ENCODE assay signal across 18 cellular contexts in the genomic region with DNA sequence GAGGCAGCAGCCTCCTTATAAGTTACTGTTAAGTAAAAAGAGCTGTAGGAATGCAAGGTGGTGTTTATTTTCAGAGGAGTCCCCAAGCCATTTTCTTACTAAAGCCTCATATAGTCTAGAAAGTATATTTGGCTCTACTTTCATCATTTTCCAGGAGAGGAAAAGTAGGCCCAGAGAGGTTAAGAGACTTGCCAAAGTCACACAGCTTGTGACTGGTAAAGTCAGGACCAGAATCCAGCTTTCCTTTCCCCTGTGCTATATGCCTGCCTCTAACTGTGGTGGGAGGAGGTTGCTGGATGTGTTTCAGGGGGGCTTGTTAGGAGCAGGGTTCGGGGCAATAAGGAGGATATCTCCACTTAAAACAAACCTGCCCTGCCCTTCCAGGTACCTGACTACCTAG. TPM values are rescaled to one million over a fixed set of nuclear protein-coding genes. Genes with fewer than 3 reads are reported as not detected.
DNase-seq lines count a peak whose midpoint lies in the region; ATAC-seq, FAIRE-seq and TF ChIP-seq lines count a peak whose summit lies in the region.
"Had no signal": no experiment of that assay in that cellular context is flagged by ENCODE, and none has a peak within 500 bp of the region (broad histone marks: within the 10 kb centered on the region; RNA-seq: fewer than 3 reads in every experiment).

No MANE protein-coding gene starts in this region.

- H3K4me2 ChIP-seq in A549, result no peak overlapping the region

- H3K9me3 ChIP-seq in A549 (no peaks in the 10 kb centered on the region), T-helper 17 cell (ENCODE audit: control insufficient read depth, low read length, poor library complexity, severe bottlenecking) (no peaks in the 10 kb centered on the region)
- H3K9me3 ChIP-seq: BE2C, Caco-2, HAP-1 had no signal

- TF ChIP-seq POLR2A in A549 (IDR thresholded peaks at IDR 0.05; ENCODE audit: low read length), result no peak

- WGBS in A549 (ENCODE audit: missing lambda C conversion rate), result 100% methylated on average over 1 of the region's 1 CpG

- H3K4me3 Mint-ChIP-seq in T-helper 17 cell, result no peak overlapping the region
- H3K4me3 Mint-ChIP-seq: CD4-positive, alpha-beta T cell had no signal

- no peak for TF ChIP-seq EP300 in A549 (IDR thresholded peaks at IDR 0.05)

- H3K27me3 Mint-ChIP-seq in T-helper 17 cell, result no peaks in the 10 kb centered on the region
- H3K27me3 Mint-ChIP-seq: CD4-positive, alpha-beta T cell had no signal

- H3K36me3 Mint-ChIP-seq in T-helper 17 cell (ENCODE audit: low read depth), result peaks cover 14% of the 10 kb centered on the region

- ATAC-seq in A549 (no peak), T-helper 17 cell (no peak)

- peak overlapping the region; percentile 8 for H3K27ac Mint-ChIP-seq in T-helper 17 cell
- H3K27ac Mint-ChIP-seq: CD4-positive, alpha-beta T cell had no signal

- H3K4me1 Mint-ChIP-seq in T-helper 17 cell, result peaks cover 4% of the 10 kb centered on the region

- H3K4me1 ChIP-seq in A549, result no peaks in the 10 kb centered on the region
- H3K4me1 ChIP-seq: BE2C, Caco-2, HAP-1 had no signal

- TF ChIP-seq CTCF in A549 (IDR thresholded peaks at IDR 0.05), result no peak

- no peak for FAIRE-seq in A549 (lab: Jason Lieb, UNC)
- FAIRE-seq: D721Med, G401.6, GM12891 had no signal

- no peak overlapping the region for H3K4me3 ChIP-seq in A549
- H3K4me3 ChIP-seq: GM23248, HAP-1 had no signal

- POLR2A ChIA-PET in A549 (lab: Yijun Ruan, JAX), result no interaction called here

- DNase-seq in A549 (ENCODE audit: low read depth in 1 of 2, low spot score in 1 of 2) (no peak), T-helper 17 cell (no peak)
- DNase-seq in stimulated activated naive CD4-positive, alpha-beta T cell treated with Interleukin-2 at 50 U/mL for 16 hours (lab: John Stamatoyannopoulos, UW), result no peak
- DNase-seq: ACHN; BE2C; C1 segment of cervical spinal cord; Caco-2; CD4-positive, alpha-beta T cell; GM23248; IMR-90; KBM-7 had no signal

- CTCF ChIA-PET in A549 (lab: Yijun Ruan, JAX), result interaction anchor here (1.0 to 3.5 kb wide), 3 partner anchors 8 to 27 kb away, joined by 3 to 18 read pairs (median 5); a partner anchor contains a TSS

- no peak for TF ChIP-seq RAD21 in A549 (conservative IDR thresholded peaks at IDR 0.05 in 1 of 2, IDR thresholded peaks at IDR 0.05 in 1 of 2)

- no peak overlapping the region for H3K27ac ChIP-seq in A549
- H3K27ac ChIP-seq: GM23248, HL-60 had no signal

TF ChIP-seq in A549, 52 proteins besides CTCF, POLR2A, EP300 and RAD21:
- TF ChIP-seq ZFP36 (IDR thresholded peaks at IDR 0.05; ENCODE audit: borderline replicate concordance, partially characterized antibody) (peak; percentile 60), HOXB5 (CRISPR knock-in tag; IDR thresholded peaks at IDR 0.05) (no peak)

RNA-seq across cellular contexts. Expression of a gene that starts 7.2 kb away (rescaled TPM):
- polyA plus RNA-seq in A549 (2011; rRNA removed) (21.2 and 21.6 TPM in 2 replicates), A549 (2017; fragmentation: RNase III; extraction: RNeasy Plus Mini Kit Qiagen cat#74134 plus additional on column Dnase treatment) (17.2 to 20.0 TPM (median 18.1 TPM) in 3 replicates)
- 25.9 and 30.9 TPM in 2 replicates for polyA plus RNA-seq in A549 (2012; cell fraction: cytosol; rRNA removed)
- 27.7 and 29.5 TPM in 2 replicates for polyA plus RNA-seq in A549 (2012; cell fraction: nucleus; rRNA removed)
- polyA minus RNA-seq in A549 (2011; rRNA and poly(A)+ RNA removed), result 49.8 and 52.6 TPM in 2 replicates
- total RNA-seq in T-helper 17 cell, result 10 to 100 TPM; 18.4 to 22.6 TPM

RNA-seq across cellular contexts. Expression of a gene that starts 11.0 kb away (rescaled TPM):
- polyA plus RNA-seq in A549 (2011; rRNA removed), result 8.6 and 10.1 TPM in 2 replicates
- polyA plus RNA-seq in A549 (2012; cell fraction: cytosol; rRNA removed), result 15.7 and 17.4 TPM in 2 replicates
- 35.8 and 42.1 TPM in 2 replicates for polyA plus RNA-seq in A549 (2012; cell fraction: nucleus; rRNA removed)
- 11.9 to 12.4 TPM (median 12.1 TPM) in 3 replicates for polyA plus RNA-seq in A549 (2017; fragmentation: RNase III; extraction: RNeasy Plus Mini Kit Qiagen cat#74134 plus additional on column Dnase treatment)
- 19.0 and 20.4 TPM in 2 replicates for polyA minus RNA-seq in A549 (2011; rRNA and poly(A)+ RNA removed)
- total RNA-seq in T-helper 17 cell, result 10 to 100 TPM; 31.8 to 41.0 TPM

RNA-seq across cellular contexts. Expression of a gene that starts 27.2 kb away (rescaled TPM):
- polyA plus RNA-seq in A549 (2011; rRNA removed) (13.5 and 16.0 TPM in 2 replicates), A549 (2017; fragmentation: RNase III; extraction: RNeasy Plus Mini Kit Qiagen cat#74134 plus additional on column Dnase treatment) (15.6 to 16.1 TPM (median 15.9 TPM) in 3 replicates)
- 22.5 and 26.5 TPM in 2 replicates for polyA plus RNA-seq in A549 (2012; cell fraction: cytosol; rRNA removed)
- polyA plus RNA-seq in A549 (2012; cell fraction: nucleus; rRNA removed), result 20.9 and 21.9 TPM in 2 replicates
- polyA minus RNA-seq in A549 (2011; rRNA and poly(A)+ RNA removed), result 11.0 TPM in 2 replicates
- 1 to 10 TPM; 1.9 to 2.2 TPM for total RNA-seq in T-helper 17 cell

RNA-seq across cellular contexts. Expression of a gene that starts 38.9 kb away (rescaled TPM):
- polyA plus RNA-seq in A549 (2011; rRNA removed), result 0.03 and 0.07 TPM in 2 replicates
- polyA plus RNA-seq in A549 (2012; cell fraction: cytosol; rRNA removed), result 0.04 and 0.18 TPM in 2 replicates
- polyA plus RNA-seq in A549 (2012; cell fraction: nucleus; rRNA removed), result 0.16 and 0.22 TPM in 2 replicates
- 0.05 to 0.07 TPM in 2 of 3 replicates, not detected in the other for polyA plus RNA-seq in A549 (2017; fragmentation: RNase III; extraction: RNeasy Plus Mini Kit Qiagen cat#74134 plus additional on column Dnase treatment)
- polyA minus RNA-seq in A549 (2011; rRNA and poly(A)+ RNA removed), result 0.41 TPM in 1 of 2 replicates, not detected in the other
- not detected for total RNA-seq in T-helper 17 cell
- total RNA-seq: A172, Caco-2, GM23248, HT1080, IMR-90 had no signal
- polyA plus RNA-seq: GM23248, IMR-90 had no signal

RNA-seq across cellular contexts. Expression of a gene that starts 49.7 kb away (rescaled TPM):
- 42.6 and 49.2 TPM in 2 replicates for polyA plus RNA-seq in A549 (2011; rRNA removed)
- polyA plus RNA-seq in A549 (2012; cell fraction: cytosol; rRNA removed), result 50.2 and 57.1 TPM in 2 replicates
- polyA plus RNA-seq in A549 (2012; cell fraction: nucleus; rRNA removed), result 36.8 and 43.0 TPM in 2 replicates
- polyA plus RNA-seq in A549 (2017; fragmentation: RNase III; extraction: RNeasy Plus Mini Kit Qiagen cat#74134 plus additional on column Dnase treatment), result 44.3 to 53.6 TPM (median 50.3 TPM) in 3 replicates
- 46.9 and 52.3 TPM in 2 replicates for polyA minus RNA-seq in A549 (2011; rRNA and poly(A)+ RNA removed)
- 10 to 100 TPM; 32.2 to 35.2 TPM for total RNA-seq in T-helper 17 cell
